In genomic region chr7:101251871-101252659, GRCh38 we compare ENCODE assay signal across 8 cellular contexts. TPM values are rescaled to one million over a fixed set of nuclear protein-coding genes. Genes with fewer than 3 reads are reported as not detected.
DNase-seq lines count a peak whose midpoint lies in the region; ATAC-seq and TF ChIP-seq lines count a peak whose summit lies in the region.

No MANE protein-coding gene starts in this region.

- ATAC-seq in GM19043 (IDR thresholded peaks at IDR 0.05; ENCODE audit: low read depth, unreplicated experiment) (peak; percentile 97), HG03354 (IDR thresholded peaks at IDR 0.05; ENCODE audit: poor library complexity, severe bottlenecking, unreplicated experiment) (peak; percentile 98)
- ATAC-seq in activated CD4-positive, CD25-positive, alpha-beta regulatory T cell treated with anti-CD3 and anti-CD28 coated beads, Interleukin-2, amount 50 U/mL, for 24 hours, result peak; percentile 99

- peaks cover 16 to 49% (median 31%) of the 10 kb centered on the region in 6 donors for H3K4me1 ChIP-seq in spleen

- WGBS in spleen, 5 donors, result 0 to 1% (median 0%) methylated on average over 52 to 55 of the region's 55 CpGs

- peaks cover 0 to 39% (median 11%) of the 10 kb centered on the region in 6 donors for H3K36me3 ChIP-seq in spleen

- no peaks in the 10 kb centered on the region for H3K9me3 ChIP-seq in spleen

- peak overlapping the region; percentile 67 to 92 (median 87) for H3K27ac ChIP-seq in spleen

- peak overlapping the region; percentile 72 to 98 (median 90) for H3K4me3 ChIP-seq in spleen

- DNase-seq in AG20443 (ENCODE audit: low spot score) (peak; percentile 99), NCI-H446 (lab: John Stamatoyannopoulos, UW) (peak; percentile 85 to 94), cerebellar cortex (ENCODE audit: low spot score) (peak; percentile 97), iris pigment epithelial cell (ENCODE audit: low read depth) (peak; percentile 99), spleen (peak; percentile 99)

- no peak for TF ChIP-seq POLR2A in spleen (IDR thresholded peaks at IDR 0.05)

- peak in 2 of 11 experiments; percentile 22 to 36 for TF ChIP-seq CTCF in spleen (IDR thresholded peaks at IDR 0.05 in 8 of 11, conservative IDR thresholded peaks at IDR 0.05 in 3 of 11)

- intact Hi-C loops in spleen (cut with DNase I; ENCODE audit: low total_unique reads), result no loop called here

- H3K27me3 ChIP-seq in spleen (replicated peaks in 1 of 7), result peaks cover 0 to 7% (median 0%) of the 10 kb centered on the region in 7 donors

RNA-seq across cellular contexts. Expression of gene FIS1, which starts 7.2 kb away (rescaled TPM):
- 100 to 1,000 TPM; 130 to 234 (median 179) TPM for total RNA-seq in spleen
- 100 to 1,000 TPM; 131 to 250 (median 179) TPM for polyA plus RNA-seq in spleen

RNA-seq across cellular contexts. Expression of gene CLDN15, which starts 14.5 kb away (rescaled TPM):
- total RNA-seq in spleen, result 10 to 100 TPM; 16.7 to 49.2 (median 24.2) TPM
- 10 to 100 TPM; 11.1 to 26.4 (median 14.5) TPM for polyA plus RNA-seq in spleen

RNA-seq across cellular contexts. Expression of gene ZNHIT1, which starts 34.1 kb away (rescaled TPM):
- 10 to 100 TPM; 47.3 to 69.3 (median 60.4) TPM for total RNA-seq in spleen
- polyA plus RNA-seq in spleen, result 100 to 1,000 TPM in 2 of 3 donors, 10 to 100 TPM in 1; 86.3 to 127 (median 103) TPM

RNA-seq across cellular contexts. Expression of gene PLOD3, which starts 34.7 kb away (rescaled TPM):
- total RNA-seq in spleen, result 10 to 100 TPM; 36.4 to 72.5 (median 59.5) TPM
- 10 to 100 TPM; 20.4 to 42.4 (median 25.4) TPM for polyA plus RNA-seq in spleen

RNA-seq across cellular contexts. Expression of gene MOGAT3, which starts 51.2 kb away (rescaled TPM):
- not detected for total RNA-seq in spleen
- polyA plus RNA-seq in spleen, result not detected

Comparison
In these comparisons a context has a peak if more than half of its experiments do, and no peak if none do; other contexts are left out.
1. Peak in every context shown above with its lines: DNase-seq, ATAC-seq, H3K4me3 ChIP-seq and H3K27ac ChIP-seq.